Comparison of ENCODE assay signal across 15 cellular contexts in genomic region chr10:50379652-50380051, GRCh38.
A peak's percentile ranks its signal among the peaks of the same experiment; 100 is the strongest.
DNase-seq lines count a peak whose midpoint lies in the region; ATAC-seq and TF ChIP-seq lines count a peak whose summit lies in the region.
"Had no signal": no experiment of that assay in that cellular context is flagged by ENCODE, and none has a peak within 500 bp of the region (broad histone marks: within the 10 kb centered on the region; RNA-seq: fewer than 3 reads in every experiment).

No MANE protein-coding gene starts in this region.

- POLR2A ChIA-PET in activated CD8-positive, alpha-beta T cell treated with anti-CD3 and anti-CD28 coated beads for 36 hours (lab: Charles Lee), result no interaction called here

- H2BK5ac ChIP-seq in H9 (ENCODE audit: insufficient read length, low read length), result no peak overlapping the region

- peak overlapping the region; percentile 53 to 81 (median 62); a peak in 4 of 7 replicates for H3K27ac Mint-ChIP-seq in H9
- H3K27ac Mint-ChIP-seq in stimulated activated memory B cell treated with anti-CD40 and anti-IgM and Interleukin-4, amounts not matched to agents 10 μg/mL and 1 μg/mL and 100 μg/mL, for 72 hours, result peak overlapping the region; percentile 36
- no peak overlapping the region for H3K27ac Mint-ChIP-seq in activated CD8-positive, alpha-beta T cell treated with anti-CD3 and anti-CD28 coated beads for 36 hours

- peaks cover 10 to 29% (median 19%) of the 10 kb centered on the region in 10 experiments for H3K4me1 ChIP-seq in BLaER1 treated with 17β-estradiol and CSF1 and Interleukin-3, amounts not matched to agents 10 nM and 100 nM
- no peaks in the 10 kb centered on the region for H3K4me1 ChIP-seq in H9 (ENCODE audit: insufficient read depth, low read length)
- H3K4me1 ChIP-seq: BE2C, Peyer's patch had no signal

- peaks cover 4 to 20% (median 10%) of the 10 kb centered on the region in 3 experiments; a peak in 5 of 7 replicates for H3K36me3 Mint-ChIP-seq in H9 (ENCODE audit: insufficient read depth in 1 of 3, low read depth in 3 of 3)
- H3K36me3 Mint-ChIP-seq in stimulated activated memory B cell treated with anti-CD40 and anti-IgM and Interleukin-4, amounts not matched to agents 10 μg/mL and 1 μg/mL and 100 μg/mL, for 72 hours, result peaks cover 21% of the 10 kb centered on the region
- H3K36me3 Mint-ChIP-seq in activated CD8-positive, alpha-beta T cell treated with anti-CD3 and anti-CD28 coated beads for 36 hours (ENCODE audit: low read depth), result peaks cover 11% of the 10 kb centered on the region

- H4K91ac ChIP-seq in H9 (ENCODE audit: insufficient read length, low read depth, low read length), result no peak overlapping the region

- no peak overlapping the region for H3K4me3 Mint-ChIP-seq in H9
- H3K4me3 Mint-ChIP-seq in stimulated activated memory B cell treated with anti-CD40 and anti-IgM and Interleukin-4, amounts not matched to agents 10 μg/mL and 1 μg/mL and 100 μg/mL, for 72 hours, result no peak overlapping the region
- H3K4me3 Mint-ChIP-seq in activated CD8-positive, alpha-beta T cell treated with anti-CD3 and anti-CD28 coated beads for 36 hours, result no peak overlapping the region

- peaks cover 12 to 14% of the 10 kb centered on the region in 2 experiments; a peak in 3 of 4 replicates for H3K4me1 Mint-ChIP-seq in H9
- peaks cover 28% of the 10 kb centered on the region for H3K4me1 Mint-ChIP-seq in stimulated activated memory B cell treated with anti-CD40 and anti-IgM and Interleukin-4, amounts not matched to agents 10 μg/mL and 1 μg/mL and 100 μg/mL, for 72 hours
- H3K4me1 Mint-ChIP-seq in activated CD8-positive, alpha-beta T cell treated with anti-CD3 and anti-CD28 coated beads for 36 hours (ENCODE audit: low read depth), result peaks cover 11% of the 10 kb centered on the region

- no peaks in the 10 kb centered on the region for H3K27me3 ChIP-seq in BLaER1 treated with 17β-estradiol and CSF1 and Interleukin-3, amounts not matched to agents 10 nM and 100 nM
- no peaks in the 10 kb centered on the region for H3K27me3 ChIP-seq in H9 (ENCODE audit: insufficient read depth, low read length)
- H3K27me3 ChIP-seq in dorsolateral prefrontal cortex, result no peaks in the 10 kb centered on the region
- no peaks in the 10 kb centered on the region for H3K27me3 ChIP-seq in brain microvascular endothelial cell (replicated peaks)
- H3K27me3 ChIP-seq: BE2C, Peyer's patch had no signal

- no peak for ATAC-seq in stimulated activated memory B cell treated with anti-CD40 and anti-IgM and Interleukin-4, amounts not matched to agents 10 μg/mL and 1 μg/mL and 100 μg/mL, for 72 hours
- no peak for ATAC-seq in activated CD8-positive, alpha-beta T cell treated with anti-CD3 and anti-CD28 coated beads for 36 hours

- no peaks in the 10 kb centered on the region for H3K23me2 ChIP-seq in H9 (ENCODE audit: insufficient read length, low read depth, low read length, poor library complexity, severe bottlenecking)

- no peak overlapping the region for H4K5ac ChIP-seq in H9 (ENCODE audit: insufficient read length, low read depth, low read length)

- peaks cover 0 to 97% (median 0%) of the 10 kb centered on the region in 11 experiments; a peak in 7 of 22 replicates for H4K20me1 ChIP-seq in BLaER1 treated with 17β-estradiol and CSF1 and Interleukin-3, amounts not matched to agents 10 nM and 100 nM
- no peaks in the 10 kb centered on the region for H4K20me1 ChIP-seq in H9 (ENCODE audit: control insufficient read depth, insufficient read depth, insufficient read length)

- peaks cover 0 to 4% of the 10 kb centered on the region in 2 experiments; a peak in 3 of 5 replicates for H3K9me3 Mint-ChIP-seq in H9
- H3K9me3 Mint-ChIP-seq in stimulated activated memory B cell treated with anti-CD40 and anti-IgM and Interleukin-4, amounts not matched to agents 10 μg/mL and 1 μg/mL and 100 μg/mL, for 72 hours, result peaks cover 6% of the 10 kb centered on the region
- H3K9me3 Mint-ChIP-seq in activated CD8-positive, alpha-beta T cell treated with anti-CD3 and anti-CD28 coated beads for 36 hours, result no peaks in the 10 kb centered on the region

- no peak for DNase-seq in H9
- no peak for DNase-seq in dorsolateral prefrontal cortex
- DNase-seq in brain microvascular endothelial cell, result no peak
- no peak for DNase-seq in activated CD8-positive, alpha-beta T cell treated with anti-CD3 and anti-CD28 coated beads for 36 hours
- no peak for DNase-seq in amniotic stem cell (lab: John Stamatoyannopoulos, UW)
- DNase-seq: BE2C, DMS 273 treated with DMSO at 0.1 percent for 48 hours, GOT3, Karpas-422, NCI-H1417 treated with DMSO at 0.1 percent for 48 hours, NCI-H2081, NCI-H510A treated with DMSO at 0.1 percent for 48 hours, Peyer's patch had no signal

- no peak overlapping the region for H3K56ac ChIP-seq in H9 (ENCODE audit: insufficient read length, low read depth, low read length)

- H3K4me3 ChIP-seq in BLaER1 treated with 17β-estradiol and CSF1 and Interleukin-3, amounts not matched to agents 10 nM and 100 nM, result no peak overlapping the region
- H3K4me3 ChIP-seq in dorsolateral prefrontal cortex, result no peak overlapping the region
- no peak overlapping the region for H3K4me3 ChIP-seq in brain microvascular endothelial cell (ENCODE audit: low read depth, low read length)
- H3K4me3 ChIP-seq: Peyer's patch had no signal

- H4K8ac ChIP-seq in H9 (replicated peaks; ENCODE audit: insufficient read length, low read depth, low read length), result no peak overlapping the region

- no peak overlapping the region for H2BK120ac ChIP-seq in H9 (ENCODE audit: low read depth, low read length, poor library complexity, severe bottlenecking)

- H3T11ph ChIP-seq in H9 (ENCODE audit: low read length), result no peak overlapping the region

- no peak overlapping the region for H3K18ac ChIP-seq in H9 (ENCODE audit: insufficient read length, low read depth, low read length)

- intact Hi-C loops in dorsolateral prefrontal cortex (cut with DNase I), result loop anchor here in 1 of 2 donors (5.0 kb wide), 1 partner anchor 38 kb away; no protein-coding TSS in a partner anchor
- intact Hi-C loops in activated CD8-positive, alpha-beta T cell treated with anti-CD3 and anti-CD28 coated beads for 36 hours (cut with micrococcal nuclease), result no loop called here

- H3K4me2 ChIP-seq in BLaER1 treated with 17β-estradiol and CSF1 and Interleukin-3, amounts not matched to agents 10 nM and 100 nM, result peak overlapping the region in 7 of 11 experiments; percentile 7 to 53 (median 32); a peak in 9 of 22 replicates
- H3K4me2 ChIP-seq in H9 (ENCODE audit: insufficient read depth, insufficient read length, low read length), result no peak overlapping the region

- no peak overlapping the region for H2AFZ ChIP-seq in H9 (ENCODE audit: low read length)

- no peak overlapping the region for H3K23ac ChIP-seq in H9 (ENCODE audit: insufficient read length, low read depth, low read length)

- peaks cover 0 to 16% (median 0%) of the 10 kb centered on the region in 11 experiments; a peak in 6 of 22 replicates for H3K36me3 ChIP-seq in BLaER1 treated with 17β-estradiol and CSF1 and Interleukin-3, amounts not matched to agents 10 nM and 100 nM
- no peaks in the 10 kb centered on the region for H3K36me3 ChIP-seq in brain microvascular endothelial cell (replicated peaks)
- H3K36me3 ChIP-seq: BE2C, Peyer's patch had no signal

- no peak overlapping the region for H2AK5ac ChIP-seq in H9 (ENCODE audit: insufficient read length, low read length)

- TF ChIP-seq CTCF in H9 (conservative IDR thresholded peaks at IDR 0.05), result no peak
- no peak for TF ChIP-seq CTCF in dorsolateral prefrontal cortex (IDR thresholded peaks at IDR 0.05 in 54 of 56, conservative IDR thresholded peaks at IDR 0.05 in 2 of 56; ENCODE audit: low read depth in 1 of 56, partially characterized antibody in 56 of 56)
- no peak for TF ChIP-seq CTCF in brain microvascular endothelial cell (IDR thresholded peaks at IDR 0.05; ENCODE audit: low read depth, low read length, missing control alignments)
- no peak for TF ChIP-seq CTCF in activated CD8-positive, alpha-beta T cell treated with anti-CD3 and anti-CD28 coated beads for 36 hours (IDR thresholded peaks at IDR 0.05)

- CTCF ChIA-PET in activated CD8-positive, alpha-beta T cell treated with anti-CD3 and anti-CD28 coated beads for 36 hours (lab: Charles Lee), result no interaction called here

- WGBS in H9 (ENCODE audit: extremely low coverage, insufficient read length, low lambda C conversion rate), result no CpG with 5 or more reads among the region's 2 CpGs

- no peaks in the 10 kb centered on the region for H3K79me2 ChIP-seq in H9 (ENCODE audit: insufficient read depth, low read length)

- no peaks in the 10 kb centered on the region for H3K27me3 Mint-ChIP-seq in H9 (ENCODE audit: low read depth)
- H3K27me3 Mint-ChIP-seq in stimulated activated memory B cell treated with anti-CD40 and anti-IgM and Interleukin-4, amounts not matched to agents 10 μg/mL and 1 μg/mL and 100 μg/mL, for 72 hours, result no peaks in the 10 kb centered on the region
- no peaks in the 10 kb centered on the region for H3K27me3 Mint-ChIP-seq in activated CD8-positive, alpha-beta T cell treated with anti-CD3 and anti-CD28 coated beads for 36 hours

- no peak overlapping the region for H3K14ac ChIP-seq in H9 (ENCODE audit: insufficient read depth, low read length)

- no peak overlapping the region for H3K27ac ChIP-seq in BLaER1 treated with 17β-estradiol and CSF1 and Interleukin-3, amounts not matched to agents 10 nM and 100 nM
- H3K27ac ChIP-seq in H9 (ENCODE audit: insufficient read length, low read depth, low read length) (no peak overlapping the region), dorsolateral prefrontal cortex (peak overlapping the region in 39 of 59 donors; percentile 5 to 95 (median 54)), brain microvascular endothelial cell (no peak overlapping the region)
- H3K27ac ChIP-seq: Peyer's patch had no signal

- H2BK12ac ChIP-seq in H9 (ENCODE audit: insufficient read length, low read depth, low read length), result no peak overlapping the region

- no peak overlapping the region for H2BK20ac ChIP-seq in H9 (ENCODE audit: low read depth, low read length, poor library complexity, severe bottlenecking)

- in situ Hi-C loops in brain microvascular endothelial cell (cut with HindIII; ENCODE audit: low pct_ligation_motif_present, low sequenced_read_pairs), result no loop called here

- H3K9me3 ChIP-seq in BLaER1 treated with 17β-estradiol and CSF1 and Interleukin-3, amounts not matched to agents 10 nM and 100 nM (replicated peaks in 1 of 11), result peaks cover 0 to 11% (median 5%) of the 10 kb centered on the region in 11 experiments; a peak in 6 of 22 replicates
- H3K9me3 ChIP-seq in H9 (ENCODE audit: control insufficient read depth, low read depth, low read length), result no peaks in the 10 kb centered on the region
- H3K9me3 ChIP-seq: BE2C, Peyer's patch had no signal

- no peak overlapping the region for H3K9ac ChIP-seq in BLaER1 treated with 17β-estradiol and CSF1 and Interleukin-3, amounts not matched to agents 10 nM and 100 nM
- no peak overlapping the region for H3K9ac ChIP-seq in H9 (ENCODE audit: extremely low read depth, insufficient read length, low read length)

- no peak overlapping the region for H3K4ac ChIP-seq in H9 (ENCODE audit: low read depth, low read length)

- H3K79me1 ChIP-seq in H9 (ENCODE audit: insufficient read depth, low read depth, low read length, poor library complexity, severe bottlenecking), result no peaks in the 10 kb centered on the region

- no peak overlapping the region for H2BK15ac ChIP-seq in H9 (ENCODE audit: low read depth, low read length)

Comparison
In these comparisons a context has a peak if more than half of its experiments do, and no peak if none do; other contexts are left out.
1. H3K27ac ChIP-seq: peak in dorsolateral prefrontal cortex (39 of 59); none in BLaER1 treated with 17β-estradiol and CSF1 and Interleukin-3, amounts not matched to agents 10 nM and 100 nM (0 of 11), H9 (single experiment) and brain microvascular endothelial cell (single experiment).